Comparison of ENCODE assay signal across 1 cellular context in genomic region chr2:66580343-66580954, GRCh38.
TF ChIP-seq lines count a peak whose summit lies in the region.

No MANE protein-coding gene starts in this region.

TF ChIP-seq in GM23338, 12 proteins besides CTCF, POLR2A, EP300 and RAD21:
- TF ChIP-seq CREB1 (CRISPR knock-in tag; IDR thresholded peaks at IDR 0.05; ENCODE audit: low read depth) (no peak), NANOG (IDR thresholded peaks at IDR 0.05; ENCODE audit: borderline replicate concordance) (no peak), ETS1 (IDR thresholded peaks at IDR 0.05) (no peak), EZH2 (IDR thresholded peaks at IDR 0.05; ENCODE audit: low read depth, unreplicated experiment) (peak; percentile 16)
